11 cellular contexts compared by ENCODE assay signal in genomic region chr10:80501913-80502521, GRCh38. TPM values are rescaled to one million over a fixed set of nuclear protein-coding genes. Genes with fewer than 3 reads are reported as not detected.
DNase-seq lines count a peak whose midpoint lies in the region; ATAC-seq and TF ChIP-seq lines count a peak whose summit lies in the region.
"Had no signal": no experiment of that assay in that cellular context is flagged by ENCODE, and none has a peak within 500 bp of the region (broad histone marks: within the 10 kb centered on the region; RNA-seq: fewer than 3 reads in every experiment).

No MANE protein-coding gene starts in this region.

- POLR2A ChIA-PET in activated CD4-positive, alpha-beta T cell treated with anti-CD3 and anti-CD28 coated beads for 36 hours (lab: Charles Lee) = interaction anchor here (0.6 to 1.1 kb wide), 2 partner anchors 13 to 96 kb away, joined by 3 to 4 read pairs; no protein-coding TSS in a partner anchor

- no peak for DNase-seq in activated CD4-positive, alpha-beta T cell treated with anti-CD3 and anti-CD28 coated beads for 36 hours
- DNase-seq in activated CD4-positive, alpha-beta T cell treated with anti-CD3 and anti-CD28 coated beads, Interleukin-2, amount 50 U/mL, for 1 hour = no peak
- DNase-seq in activated T-helper 2 cell treated with anti-CD3 and anti-CD28 coated beads, Interferon-gamma antibody, Interleukin-2, Interleukin-4, amounts not matched to agents 10 μg/mL and 5 μg/mL and 100 μg/mL, durations not matched to agents 14 hours and 24 hours and 36 hours (ENCODE audit: low spot score) = no peak
- DNase-seq in glutamatergic neuron (no peak), DMS79 (lab: John Stamatoyannopoulos, UW) (no peak), NOMO-1 treated with dmso at 0.1 percent for 144 hours (lab: John Stamatoyannopoulos, UW; ENCODE audit: unreplicated experiment) (no peak)
- DNase-seq in stimulated activated naive CD4-positive, alpha-beta T cell (lab: John Stamatoyannopoulos, UW) = no peak
- DNase-seq: central memory CD4-positive, alpha-beta T cell; NCI-H526 treated with DMSO at 0.1 percent for 48 hours; small intestine had no signal

- no peaks in the 10 kb centered on the region for H3K27me3 Mint-ChIP-seq in activated CD4-positive, alpha-beta T cell treated with anti-CD3 and anti-CD28 coated beads for 36 hours
- H3K27me3 Mint-ChIP-seq in activated T-helper 2 cell treated with anti-CD3 and anti-CD28 coated beads, Interferon-gamma antibody, Interleukin-2, Interleukin-4, amounts not matched to agents 10 μg/mL and 5 μg/mL and 100 μg/mL, durations not matched to agents 14 hours and 24 hours and 36 hours (ENCODE audit: low read depth) = no peaks in the 10 kb centered on the region
- peaks cover 12% of the 10 kb centered on the region for H3K27me3 Mint-ChIP-seq in glutamatergic neuron (ENCODE audit: unreplicated experiment)
- H3K27me3 Mint-ChIP-seq in stimulated activated memory B cell treated with anti-CD40 and anti-IgM and Interleukin-4, amounts not matched to agents 10 μg/mL and 1 μg/mL and 100 μg/mL, for 72 hours = no peaks in the 10 kb centered on the region

- CTCF ChIA-PET in activated CD4-positive, alpha-beta T cell treated with anti-CD3 and anti-CD28 coated beads for 36 hours (lab: Charles Lee) = interaction anchor here (0.9 to 16.9 kb wide), 7 partner anchors 14 to 125 kb away, joined by 3 to 372 read pairs (median 61); partner anchors contain the start of genes PRXL2A and TSPAN14

- no peak overlapping the region for H3K4me3 Mint-ChIP-seq in activated CD4-positive, alpha-beta T cell treated with anti-CD3 and anti-CD28 coated beads for 36 hours
- H3K4me3 Mint-ChIP-seq in activated T-helper 2 cell treated with anti-CD3 and anti-CD28 coated beads, Interferon-gamma antibody, Interleukin-2, Interleukin-4, amounts not matched to agents 10 μg/mL and 5 μg/mL and 100 μg/mL, durations not matched to agents 14 hours and 24 hours and 36 hours (ENCODE audit: low read depth) = no peak overlapping the region
- H3K4me3 Mint-ChIP-seq in glutamatergic neuron (ENCODE audit: unreplicated experiment) = peak overlapping the region; percentile 34
- no peak overlapping the region for H3K4me3 Mint-ChIP-seq in stimulated activated memory B cell treated with anti-CD40 and anti-IgM and Interleukin-4, amounts not matched to agents 10 μg/mL and 1 μg/mL and 100 μg/mL, for 72 hours

- no peak for TF ChIP-seq CTCF in glutamatergic neuron (IDR thresholded peaks at IDR 0.05; ENCODE audit: partially characterized antibody, unreplicated experiment)

- H3K27ac Mint-ChIP-seq in activated CD4-positive, alpha-beta T cell treated with anti-CD3 and anti-CD28 coated beads for 36 hours = peak overlapping the region; percentile 98
- H3K27ac Mint-ChIP-seq in activated T-helper 2 cell treated with anti-CD3 and anti-CD28 coated beads, Interferon-gamma antibody, Interleukin-2, Interleukin-4, amounts not matched to agents 10 μg/mL and 5 μg/mL and 100 μg/mL, durations not matched to agents 14 hours and 24 hours and 36 hours = peak overlapping the region; percentile 54
- H3K27ac Mint-ChIP-seq in glutamatergic neuron (ENCODE audit: unreplicated experiment) = peak overlapping the region; percentile 77
- peak overlapping the region; percentile 11 for H3K27ac Mint-ChIP-seq in stimulated activated memory B cell treated with anti-CD40 and anti-IgM and Interleukin-4, amounts not matched to agents 10 μg/mL and 1 μg/mL and 100 μg/mL, for 72 hours

- H3K36me3 Mint-ChIP-seq in activated CD4-positive, alpha-beta T cell treated with anti-CD3 and anti-CD28 coated beads for 36 hours (ENCODE audit: low read depth) = peaks cover 26% of the 10 kb centered on the region
- H3K36me3 Mint-ChIP-seq in activated T-helper 2 cell treated with anti-CD3 and anti-CD28 coated beads, Interferon-gamma antibody, Interleukin-2, Interleukin-4, amounts not matched to agents 10 μg/mL and 5 μg/mL and 100 μg/mL, durations not matched to agents 14 hours and 24 hours and 36 hours (ENCODE audit: low read depth) = peaks cover 33% of the 10 kb centered on the region
- peaks cover 14% of the 10 kb centered on the region for H3K36me3 Mint-ChIP-seq in glutamatergic neuron (ENCODE audit: unreplicated experiment)
- H3K36me3 Mint-ChIP-seq in stimulated activated memory B cell treated with anti-CD40 and anti-IgM and Interleukin-4, amounts not matched to agents 10 μg/mL and 1 μg/mL and 100 μg/mL, for 72 hours = peaks cover 7% of the 10 kb centered on the region

- H3K4me1 Mint-ChIP-seq in activated CD4-positive, alpha-beta T cell treated with anti-CD3 and anti-CD28 coated beads for 36 hours = peaks cover 88% of the 10 kb centered on the region
- peaks cover 77% of the 10 kb centered on the region for H3K4me1 Mint-ChIP-seq in activated T-helper 2 cell treated with anti-CD3 and anti-CD28 coated beads, Interferon-gamma antibody, Interleukin-2, Interleukin-4, amounts not matched to agents 10 μg/mL and 5 μg/mL and 100 μg/mL, durations not matched to agents 14 hours and 24 hours and 36 hours (ENCODE audit: low read depth)
- H3K4me1 Mint-ChIP-seq in glutamatergic neuron (ENCODE audit: low read depth, unreplicated experiment) = peaks cover 57% of the 10 kb centered on the region
- peaks cover 70% of the 10 kb centered on the region for H3K4me1 Mint-ChIP-seq in stimulated activated memory B cell treated with anti-CD40 and anti-IgM and Interleukin-4, amounts not matched to agents 10 μg/mL and 1 μg/mL and 100 μg/mL, for 72 hours

- no peak for ATAC-seq in activated CD4-positive, alpha-beta T cell treated with anti-CD3 and anti-CD28 coated beads for 36 hours
- ATAC-seq in stimulated activated memory B cell treated with anti-CD40 and anti-IgM and Interleukin-4, amounts not matched to agents 10 μg/mL and 1 μg/mL and 100 μg/mL, for 72 hours = no peak

- peaks cover under 1% of the 10 kb centered on the region for H3K9me3 Mint-ChIP-seq in activated CD4-positive, alpha-beta T cell treated with anti-CD3 and anti-CD28 coated beads for 36 hours (ENCODE audit: low read depth)
- H3K9me3 Mint-ChIP-seq in activated T-helper 2 cell treated with anti-CD3 and anti-CD28 coated beads, Interferon-gamma antibody, Interleukin-2, Interleukin-4, amounts not matched to agents 10 μg/mL and 5 μg/mL and 100 μg/mL, durations not matched to agents 14 hours and 24 hours and 36 hours = peaks cover under 1% of the 10 kb centered on the region
- peaks cover 17% of the 10 kb centered on the region for H3K9me3 Mint-ChIP-seq in glutamatergic neuron (ENCODE audit: unreplicated experiment)
- no peaks in the 10 kb centered on the region for H3K9me3 Mint-ChIP-seq in stimulated activated memory B cell treated with anti-CD40 and anti-IgM and Interleukin-4, amounts not matched to agents 10 μg/mL and 1 μg/mL and 100 μg/mL, for 72 hours

- intact Hi-C loops in activated CD4-positive, alpha-beta T cell treated with anti-CD3 and anti-CD28 coated beads for 36 hours (cut with DNase I, micrococcal nuclease) = no loop called here
- intact Hi-C loops in activated T-helper 2 cell treated with anti-CD3 and anti-CD28 coated beads, Interferon-gamma antibody, Interleukin-2, Interleukin-4, amounts not matched to agents 10 μg/mL and 5 μg/mL and 100 μg/mL, durations not matched to agents 14 hours and 24 hours and 36 hours (cut with micrococcal nuclease) = no loop called here

RNA-seq across cellular contexts. Expression of gene SH2D4B, which starts 35.7 kb away (rescaled TPM):
- total RNA-seq in activated CD4-positive, alpha-beta T cell treated with anti-CD3 and anti-CD28 coated beads for 36 hours = under 1 TPM in 1 of 2 experiments, not detected in 1; 0.11 TPM
- 0.05 TPM in 1 of 2 replicates, not detected in the other for total RNA-seq in activated T-helper 2 cell treated with anti-CD3 and anti-CD28 coated beads, Interferon-gamma antibody, Interleukin-2, Interleukin-4, amounts not matched to agents 10 μg/mL and 5 μg/mL and 100 μg/mL, durations not matched to agents 14 hours and 24 hours and 36 hours
- 0.12 TPM for total RNA-seq in glutamatergic neuron (ENCODE audit: unreplicated experiment)

RNA-seq across cellular contexts. Expression of gene TSPAN14, which starts 47.9 kb away (rescaled TPM):
- 10 to 100 TPM; 37.6 to 43.8 TPM for total RNA-seq in activated CD4-positive, alpha-beta T cell treated with anti-CD3 and anti-CD28 coated beads for 36 hours
- total RNA-seq in activated T-helper 2 cell treated with anti-CD3 and anti-CD28 coated beads, Interferon-gamma antibody, Interleukin-2, Interleukin-4, amounts not matched to agents 10 μg/mL and 5 μg/mL and 100 μg/mL, durations not matched to agents 14 hours and 24 hours and 36 hours = 45.4 and 51.1 TPM in 2 replicates
- 141 TPM for total RNA-seq in glutamatergic neuron (ENCODE audit: unreplicated experiment)

Comparison
In these comparisons a context has a peak if more than half of its experiments do, and no peak if none do; other contexts are left out.
1. H3K27ac Mint-ChIP-seq: peak in every context shown above with its lines; median percentile 98 in activated CD4-positive, alpha-beta T cell treated with anti-CD3 and anti-CD28 coated beads for 36 hours; 77 in glutamatergic neuron; 54 in activated T-helper 2 cell treated with anti-CD3 and anti-CD28 coated beads, Interferon-gamma antibody, Interleukin-2, Interleukin-4, amounts not matched to agents 10 μg/mL and 5 μg/mL and 100 μg/mL, durations not matched to agents 14 hours and 24 hours and 36 hours; 11 in stimulated activated memory B cell treated with anti-CD40 and anti-IgM and Interleukin-4, amounts not matched to agents 10 μg/mL and 1 μg/mL and 100 μg/mL, for 72 hours.